Comparison of ENCODE assay signal across 8 cellular contexts in genomic region chr12:67482751-67483661, GRCh38.
A peak's percentile ranks its signal among the peaks of the same experiment; 100 is the strongest.
DNase-seq lines count a peak whose midpoint lies in the region; ATAC-seq and TF ChIP-seq lines count a peak whose summit lies in the region.

No MANE protein-coding gene starts in this region.

- peak overlapping the region; percentile 2 for H2AFZ ChIP-seq in smooth muscle cell (ENCODE audit: low read depth)

- H3K4me2 ChIP-seq in smooth muscle cell = peak overlapping the region; percentile 39

- no peaks in the 10 kb centered on the region for H3K36me3 ChIP-seq in gastroesophageal sphincter
- no peaks in the 10 kb centered on the region for H3K36me3 ChIP-seq in smooth muscle cell (ENCODE audit: low read depth)

- no peaks in the 10 kb centered on the region for H4K20me1 ChIP-seq in smooth muscle cell (ENCODE audit: low read depth)

- DNase-seq in NCI-H510A treated with DMSO at 0.1 percent for 48 hours (lab: John Stamatoyannopoulos, UW) = peak; percentile 73
- DNase-seq in activated T-cell treated with anti-CD3 and anti-CD28 coated beads for 4 hours = peak; percentile 29
- DNase-seq in smooth muscle cell (lab: John Stamatoyannopoulos, UW; ENCODE audit: unreplicated experiment) = no peak
- no peak for DNase-seq in erythroblast (lab: John Stamatoyannopoulos, UW)
- DNase-seq in coronary artery (ENCODE audit: low spot score) = no peak

- H3K9me3 ChIP-seq in gastroesophageal sphincter = no peaks in the 10 kb centered on the region
- H3K9me3 ChIP-seq in smooth muscle cell (replicated peaks; ENCODE audit: low read depth) = peaks cover 7% of the 10 kb centered on the region

- peak; percentile 76 for ATAC-seq in GM18502 (IDR thresholded peaks at IDR 0.05; ENCODE audit: poor library complexity, unreplicated experiment)
- peak; percentile 32 for ATAC-seq in HG02870 (IDR thresholded peaks at IDR 0.05; ENCODE audit: unreplicated experiment)
- peak; percentile 71 for ATAC-seq in gastroesophageal sphincter

- H3F3A ChIP-seq in smooth muscle cell (ENCODE audit: low read depth) = peaks cover 5% of the 10 kb centered on the region

- TF ChIP-seq POLR2A in gastroesophageal sphincter (IDR thresholded peaks at IDR 0.05) = no peak
- TF ChIP-seq POLR2A in erythroblast (IDR thresholded peaks at IDR 0.05; ENCODE audit: low read length) = no peak

- peaks cover 0 to 18% (median 8%) of the 10 kb centered on the region in 3 donors for H3K4me1 ChIP-seq in gastroesophageal sphincter
- H3K4me1 ChIP-seq in smooth muscle cell (ENCODE audit: low read depth) = no peaks in the 10 kb centered on the region

- H3K79me2 ChIP-seq in smooth muscle cell (ENCODE audit: low read depth) = no peaks in the 10 kb centered on the region

- no peaks in the 10 kb centered on the region for H3K27me3 ChIP-seq in gastroesophageal sphincter
- H3K27me3 ChIP-seq in smooth muscle cell (ENCODE audit: low read depth) = no peaks in the 10 kb centered on the region

- TF ChIP-seq CTCF in gastroesophageal sphincter (IDR thresholded peaks at IDR 0.05) = no peak
- TF ChIP-seq CTCF in smooth muscle cell (IDR thresholded peaks at IDR 0.05; ENCODE audit: borderline replicate concordance, insufficient read depth, poor library complexity, severe bottlenecking) = no peak
- TF ChIP-seq CTCF in coronary artery (IDR thresholded peaks at IDR 0.05) = no peak

- no peak for TF ChIP-seq EP300 in gastroesophageal sphincter (IDR thresholded peaks at IDR 0.05)

- H3K27ac ChIP-seq in gastroesophageal sphincter (peak overlapping the region in 1 of 4 donors; percentile 8), smooth muscle cell (ENCODE audit: low read depth) (no peak overlapping the region), coronary artery (no peak overlapping the region)

- 52 to 71% methylated on average over 2 to 6 of the region's 6 CpGs for WGBS in gastroesophageal sphincter (ENCODE audit: low coverage in 1 of 2), 2 donors
- WGBS in smooth muscle cell (ENCODE audit: low lambda C conversion rate) = 50% methylated on average over 6 of the region's 6 CpGs

- no peak overlapping the region for H3K9ac ChIP-seq in smooth muscle cell (ENCODE audit: low read depth)

- H3K4me3 ChIP-seq in gastroesophageal sphincter = no peak overlapping the region
- H3K4me3 ChIP-seq in smooth muscle cell = no peak overlapping the region
- no peak overlapping the region for H3K4me3 ChIP-seq in coronary artery

Comparison
In these comparisons a context has a peak if more than half of its experiments do, and no peak if none do; other contexts are left out.
1. DNase-seq: peak in NCI-H510A treated with DMSO at 0.1 percent for 48 hours (single experiment) and activated T-cell treated with anti-CD3 and anti-CD28 coated beads for 4 hours (single experiment); none in smooth muscle cell (single experiment), erythroblast (0 of 2) and coronary artery (single experiment).
2. Peak in every context shown above with its lines, with median percentiles within 50 percentile points of each other: ATAC-seq.